ENCODE assay signal across 9 cellular contexts in the genomic region with DNA sequence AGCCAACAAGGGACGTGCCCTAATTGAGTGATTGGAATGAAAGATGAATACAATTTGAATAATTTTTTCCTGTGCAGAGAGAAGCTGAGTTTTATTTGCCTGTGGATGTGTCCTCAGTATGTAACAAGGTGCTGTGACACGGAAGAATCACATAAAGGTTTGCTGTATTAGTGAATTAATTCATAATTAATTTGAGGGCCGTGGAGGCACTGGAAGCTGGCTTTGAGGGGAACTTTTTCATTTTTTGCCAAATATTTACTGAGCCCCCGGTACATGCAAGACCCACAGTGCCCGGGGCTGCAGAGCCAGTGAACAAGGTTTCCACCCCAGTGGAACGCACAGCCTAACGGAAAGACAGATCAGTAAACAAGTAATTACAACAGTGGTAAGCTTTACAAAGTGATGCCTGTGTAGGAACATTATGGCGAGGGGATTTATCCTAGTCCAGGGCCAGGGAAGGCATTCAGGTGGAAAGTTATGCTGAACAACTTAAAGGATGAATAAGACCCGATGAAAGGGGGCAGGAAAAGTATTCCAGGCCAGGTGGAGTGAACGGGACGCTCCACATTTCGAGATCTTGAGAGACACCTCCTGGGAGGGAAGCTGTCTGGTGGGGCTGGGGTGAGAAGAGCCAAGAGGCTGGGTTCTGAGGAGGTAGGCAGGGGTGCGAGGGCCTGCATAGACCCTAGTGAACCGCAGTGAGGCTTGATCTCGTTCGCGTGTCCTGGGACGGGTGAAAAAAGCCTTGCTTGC. TPM values are rescaled to one million over a fixed set of nuclear protein-coding genes. Genes with fewer than 3 reads are reported as not detected.
DNase-seq lines count a peak whose midpoint lies in the region; ATAC-seq, FAIRE-seq and TF ChIP-seq lines count a peak whose summit lies in the region.
"Had no signal": no experiment of that assay in that cellular context is flagged by ENCODE, and none has a peak within 500 bp of the region (broad histone marks: within the 10 kb centered on the region; RNA-seq: fewer than 3 reads in every experiment).

No MANE protein-coding gene starts in this region.

- peaks cover 1% of the 10 kb centered on the region for H3K36me3 ChIP-seq in astrocyte (ENCODE audit: insufficient read depth, low read length)
- peaks cover 1 to 10% of the 10 kb centered on the region in 2 experiments; a peak in 2 of 5 replicates for H3K36me3 ChIP-seq in HepG2 (replicated peaks in 1 of 2; ENCODE audit: control insufficient read depth in 1 of 2, insufficient read depth in 2 of 2, low read length in 2 of 2)
- peaks cover 0 to 3% (median 0%) of the 10 kb centered on the region in 3 donors for H3K36me3 ChIP-seq in tibial nerve

- H3K9ac ChIP-seq in astrocyte (ENCODE audit: low read length) = peak overlapping the region; percentile 79
- H3K9ac ChIP-seq in HepG2 (ENCODE audit: insufficient read depth, low read depth, low read length) = peak overlapping the region; percentile 61

- H3K79me2 ChIP-seq in astrocyte (ENCODE audit: insufficient read depth, low read length) = peaks cover 33% of the 10 kb centered on the region
- peaks cover 21% of the 10 kb centered on the region for H3K79me2 ChIP-seq in HepG2 (ENCODE audit: insufficient read depth, low read length)

- H3K4me3 ChIP-seq in astrocyte (ENCODE audit: insufficient read depth, low read depth, low read length) (peak overlapping the region; percentile 67), HepG2 (replicated peaks in 1 of 3; ENCODE audit: insufficient read depth in 1 of 3, low read depth in 2 of 3, low read length in 3 of 3) (peak overlapping the region; percentile 55 to 83 (median 63)), tibial nerve (peak overlapping the region; percentile 24 to 69 (median 60))

- POLR2A ChIA-PET in HepG2 (lab: Yijun Ruan, JAX) = interaction anchor here (1.0 to 1.1 kb wide), 2 partner anchors 12 kb away, joined by 4 to 5 read pairs; no protein-coding TSS in a partner anchor

- no peak for FAIRE-seq in astrocyte (lab: Jason Lieb, UNC)
- FAIRE-seq in HepG2 (lab: Jason Lieb, UNC) = no peak
- FAIRE-seq: G401.6 had no signal

- DNase-seq in activated naive CD4-positive, alpha-beta T cell treated with anti-CD3 and anti-CD28 coated beads, Interleukin-2, amount 10 ng/mL, durations not matched to agents 7 days and 5 days = no peak
- DNase-seq in activated naive CD4-positive, alpha-beta T cell treated with Interleukin-2 at 50 U/mL for 16 hours = no peak
- DNase-seq in astrocyte (ENCODE audit: low read depth) (no peak), HepG2 (ENCODE audit: low spot score) (no peak), tibial nerve (ENCODE audit: low spot score in 2 of 2) (no peak)

- H3K27ac ChIP-seq in astrocyte (ENCODE audit: low read depth, low read length) (peak overlapping the region; percentile 58), HepG2 (ENCODE audit: extremely low read length, insufficient read depth, low read length) (no peak overlapping the region), tibial nerve (peak overlapping the region in 3 of 4 donors; percentile 43 to 78 (median 57))

- H3K4me2 ChIP-seq in astrocyte (ENCODE audit: low read length) = peak overlapping the region; percentile 91
- H3K4me2 ChIP-seq in HepG2 (ENCODE audit: low read depth, low read length) = peak overlapping the region; percentile 93

- peaks cover 15% of the 10 kb centered on the region for H3K36me3 Mint-ChIP-seq in activated naive CD4-positive, alpha-beta T cell treated with anti-CD3 and anti-CD28 coated beads, Interleukin-2, amount 10 ng/mL, durations not matched to agents 7 days and 5 days
- H3K36me3 Mint-ChIP-seq in astrocyte (ENCODE audit: low read depth, unreplicated experiment) = no peaks in the 10 kb centered on the region

- H2AFZ ChIP-seq in astrocyte (ENCODE audit: low read depth, low read length) (peak overlapping the region; percentile 68), HepG2 (ENCODE audit: low read length) (no peak overlapping the region)

- intact Hi-C loops in HepG2 (cut with micrococcal nuclease; ENCODE audit: unreplicated experiment) = no loop called here

- BruUV-seq in HepG2 (replicated peaks; lab: Mats Ljungman, UMichigan) = TSS peak; percentile 64

- H4K20me1 ChIP-seq in astrocyte (ENCODE audit: insufficient read depth, low read length) (peaks cover 22% of the 10 kb centered on the region), HepG2 (ENCODE audit: insufficient read depth, low read length) (peaks cover 10% of the 10 kb centered on the region)

- CTCF ChIA-PET in activated naive CD4-positive, alpha-beta T cell treated with anti-CD3 and anti-CD28 coated beads, Interleukin-2, amount 10 ng/mL, durations not matched to agents 7 days and 5 days (lab: Charles Lee) = interaction anchor here (0.6 kb wide), 1 partner anchor 120 kb away, joined by 3 read pairs; no protein-coding TSS in a partner anchor
- CTCF ChIA-PET in HepG2 (lab: Yijun Ruan, JAX; ENCODE audit: low intra/inter-chr PET ratio, low total read pairs) = no interaction called here

- no peak for TF ChIP-seq CTCF in astrocyte (IDR thresholded peaks at IDR 0.05; ENCODE audit: insufficient read depth, low read depth, low read length)
- no peak for TF ChIP-seq CTCF in HepG2 (CRISPR knock-in tag; IDR thresholded peaks at IDR 0.05)
- TF ChIP-seq CTCF in tibial nerve (IDR thresholded peaks at IDR 0.05) = no peak

- H3K9me3 ChIP-seq in astrocyte (ENCODE audit: insufficient read depth, low read depth, low read length) = no peaks in the 10 kb centered on the region
- H3K9me3 ChIP-seq in HepG2 (ENCODE audit: low read length) = no peaks in the 10 kb centered on the region
- H3K9me3 ChIP-seq in tibial nerve = no peaks in the 10 kb centered on the region

- peaks cover 53% of the 10 kb centered on the region for H3K4me1 Mint-ChIP-seq in activated naive CD4-positive, alpha-beta T cell treated with anti-CD3 and anti-CD28 coated beads, Interleukin-2, amount 10 ng/mL, durations not matched to agents 7 days and 5 days
- peaks cover 28% of the 10 kb centered on the region for H3K4me1 Mint-ChIP-seq in astrocyte (ENCODE audit: low read depth, unreplicated experiment)

- H3K27me3 ChIP-seq in astrocyte (ENCODE audit: insufficient read depth, low read length) (no peaks in the 10 kb centered on the region), HepG2 (ENCODE audit: control insufficient read depth in 1 of 2, insufficient read depth in 2 of 2, low read length in 2 of 2) (peaks cover 0 to 21% of the 10 kb centered on the region in 2 experiments; a peak in 3 of 5 replicates), tibial nerve (no peaks in the 10 kb centered on the region)

- H3K4me1 ChIP-seq in astrocyte (ENCODE audit: insufficient read depth, low read length) = peaks cover 40% of the 10 kb centered on the region
- H3K4me1 ChIP-seq in HepG2 (ENCODE audit: insufficient read depth, low read length) = peaks cover 43% of the 10 kb centered on the region
- peaks cover 0 to 35% (median 11%) of the 10 kb centered on the region in 4 donors for H3K4me1 ChIP-seq in tibial nerve

- no peak for TF ChIP-seq POLR2A in HepG2 (IDR thresholded peaks at IDR 0.05; ENCODE audit: insufficient read depth in 1 of 2, low read depth in 2 of 2, low read length in 2 of 2)
- no peak for TF ChIP-seq POLR2A in tibial nerve (IDR thresholded peaks at IDR 0.05)

- in situ Hi-C loops in HepG2 (cut with HindIII; ENCODE audit: extremely low pct_ligation_motif_present, low pct_unique_long_range_greater_than_20kb) = no loop called here

- H3K4me3 Mint-ChIP-seq in activated naive CD4-positive, alpha-beta T cell treated with anti-CD3 and anti-CD28 coated beads, Interleukin-2, amount 10 ng/mL, durations not matched to agents 7 days and 5 days = peak overlapping the region; percentile 77
- peak overlapping the region; percentile 88 for H3K4me3 Mint-ChIP-seq in astrocyte (ENCODE audit: unreplicated experiment)

- peak; percentile 25; the same call in 2 of the 3 replicates for ATAC-seq in HepG2
- no peak for ATAC-seq in HG02763 (IDR thresholded peaks at IDR 0.05; ENCODE audit: unreplicated experiment)
- ATAC-seq in GM21825 (IDR thresholded peaks at IDR 0.05; ENCODE audit: unreplicated experiment) = no peak
- no peak for ATAC-seq in HG03378 (IDR thresholded peaks at IDR 0.05; ENCODE audit: unreplicated experiment)

- no peak for TF ChIP-seq RAD21 in HepG2 (CRISPR knock-in tag; IDR thresholded peaks at IDR 0.05)

- peak overlapping the region; percentile 89 for H3K27ac Mint-ChIP-seq in activated naive CD4-positive, alpha-beta T cell treated with anti-CD3 and anti-CD28 coated beads, Interleukin-2, amount 10 ng/mL, durations not matched to agents 7 days and 5 days
- peak overlapping the region; percentile 75 for H3K27ac Mint-ChIP-seq in astrocyte (ENCODE audit: unreplicated experiment)

- no peaks in the 10 kb centered on the region for H3K9me3 Mint-ChIP-seq in activated naive CD4-positive, alpha-beta T cell treated with anti-CD3 and anti-CD28 coated beads, Interleukin-2, amount 10 ng/mL, durations not matched to agents 7 days and 5 days
- H3K9me3 Mint-ChIP-seq in astrocyte (ENCODE audit: unreplicated experiment) = no peaks in the 10 kb centered on the region

- WGBS in HepG2 (ENCODE audit: low lambda C conversion rate) = 3% methylated on average over 18 of the region's 18 CpGs
- 58 to 62% methylated on average over 18 of the region's 18 CpGs for WGBS in tibial nerve, 2 donors

- no peak for TF ChIP-seq EP300 in HepG2 (IDR thresholded peaks at IDR 0.05; ENCODE audit: low read depth in 2 of 2, low read length in 2 of 2)
- TF ChIP-seq EP300 in HepG2 (CRISPR knock-in tag; IDR thresholded peaks at IDR 0.05; ENCODE audit: borderline replicate concordance) = no peak
- no peak for TF ChIP-seq EP300 in tibial nerve (IDR thresholded peaks at IDR 0.05)

- no peaks in the 10 kb centered on the region for H3K27me3 Mint-ChIP-seq in activated naive CD4-positive, alpha-beta T cell treated with anti-CD3 and anti-CD28 coated beads, Interleukin-2, amount 10 ng/mL, durations not matched to agents 7 days and 5 days
- H3K27me3 Mint-ChIP-seq in astrocyte (ENCODE audit: low read depth, unreplicated experiment) = no peaks in the 10 kb centered on the region

RNA-seq across cellular contexts. Expression of gene RCC2, which starts 0.8 kb away (rescaled TPM):
- total RNA-seq in astrocyte (97.4 and 103 TPM in 2 replicates), HepG2 (2016; rRNA removed; fragmentation: Illumina TruSeq; extraction: Trizol) (55.8 and 58.3 TPM in 2 replicates), tibial nerve (10 to 100 TPM; 27.1 to 44.1 (median 30.1) TPM)
- total RNA-seq in HepG2 (2016; cell fraction: cytosol; rRNA removed; fragmentation: Illumina TruSeq; extraction: Trizol; ENCODE audit: low read depth) = 4.8 TPM in 2 replicates
- total RNA-seq in HepG2 (2016; cell fraction: insoluble cytoplasmic fraction; rRNA removed; fragmentation: Illumina TruSeq; extraction: Trizol) = 47.1 and 59.6 TPM in 2 replicates
- total RNA-seq in HepG2 (2016; cell fraction: membrane; rRNA removed; fragmentation: Illumina TruSeq; extraction: Trizol) = 18.1 and 20.4 TPM in 2 replicates
- total RNA-seq in HepG2 (2016; cell fraction: nucleus; rRNA removed; fragmentation: Illumina TruSeq; extraction: Trizol) = 27.9 and 29.9 TPM in 2 replicates
- polyA plus RNA-seq in HepG2 (2011; rRNA removed) = 20.5 TPM in 2 replicates
- 18.5 and 19.0 TPM in 2 replicates for polyA plus RNA-seq in HepG2 (2011; cell fraction: cytosol; rRNA removed)
- polyA plus RNA-seq in HepG2 (2011; cell fraction: nucleus; rRNA removed) = 42.4 and 51.1 TPM in 2 replicates
- polyA plus RNA-seq in HepG2 (2012) = 21.1 and 23.9 TPM in 2 replicates
- 2.8 and 3.2 TPM in 2 replicates for polyA plus RNA-seq in HepG2 (2016; cell fraction: cytosol; fragmentation: Illumina TruSeq; extraction: Trizol; ENCODE audit: low read depth)
- polyA plus RNA-seq in HepG2 (2016; cell fraction: insoluble cytoplasmic fraction; fragmentation: Illumina TruSeq; extraction: Trizol; ENCODE audit: low read depth) = 46.1 and 61.1 TPM in 2 replicates
- polyA plus RNA-seq in HepG2 (2016; cell fraction: membrane; fragmentation: Illumina TruSeq; extraction: Trizol; ENCODE audit: low read depth) = 11.0 and 11.8 TPM in 2 replicates
- 53.8 and 58.4 TPM in 2 replicates for polyA plus RNA-seq in HepG2 (2016; cell fraction: nucleus; fragmentation: Illumina TruSeq; extraction: Trizol; ENCODE audit: insufficient read depth, low read depth)
- 87.9 and 245 TPM in 2 replicates for polyA minus RNA-seq in HepG2 (2011; rRNA and poly(A)+ RNA removed; ENCODE audit: low replicate concordance)
- 23.5 and 33.8 TPM in 2 replicates for polyA minus RNA-seq in HepG2 (2011; cell fraction: cytosol; rRNA and poly(A)+ RNA removed)
- 10.8 and 12.2 TPM in 2 replicates for polyA minus RNA-seq in HepG2 (2011; cell fraction: nucleus; rRNA and poly(A)+ RNA removed)
